Comparison of ENCODE assay signal across 8 cellular contexts in the genomic region with DNA sequence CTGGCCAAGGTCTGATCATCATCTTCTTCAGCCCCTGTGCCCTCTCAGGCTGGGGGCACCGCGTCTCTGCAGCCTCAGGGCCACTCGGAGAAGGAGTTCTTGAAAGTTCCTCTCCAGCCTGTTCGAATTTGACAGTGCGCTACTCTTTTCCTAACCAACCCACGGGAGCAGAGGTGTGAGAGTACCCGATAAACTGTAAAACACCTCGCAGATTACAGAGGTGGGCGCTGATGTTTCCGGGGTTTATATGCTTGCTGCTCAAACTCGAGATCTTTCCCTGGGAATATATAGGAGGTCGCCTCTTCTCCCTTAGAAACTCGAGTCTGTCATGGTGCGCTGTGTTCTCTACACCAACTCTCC. TPM values are rescaled to one million over a fixed set of nuclear protein-coding genes. Genes with fewer than 3 reads are reported as not detected.
A peak's percentile ranks its signal among the peaks of the same experiment; 100 is the strongest.
DNase-seq lines count a peak whose midpoint lies in the region; ATAC-seq and TF ChIP-seq lines count a peak whose summit lies in the region.

No MANE protein-coding gene starts in this region.

- H3K9me3 Mint-ChIP-seq in activated naive CD8-positive, alpha-beta T cell (ENCODE audit: low read depth) = no peaks in the 10 kb centered on the region

- peaks cover 13% of the 10 kb centered on the region for H4K20me1 ChIP-seq in smooth muscle cell (ENCODE audit: low read depth)

- DNase-seq in iPS DF 6.9 (ENCODE audit: low read depth, low spot score) = no peak
- DNase-seq in smooth muscle cell (lab: John Stamatoyannopoulos, UW; ENCODE audit: unreplicated experiment) = no peak
- no peak for DNase-seq in NCI-H345 treated with DMSO at 0.1 percent for 48 hours (lab: John Stamatoyannopoulos, UW; ENCODE audit: unreplicated experiment)
- no peak for DNase-seq in NCI-H1694 (lab: John Stamatoyannopoulos, UW)
- DNase-seq in dermis blood vessel endothelial cell = no peak

- no peaks in the 10 kb centered on the region for H3K4me1 ChIP-seq in iPS DF 6.9 (ENCODE audit: control insufficient read depth, insufficient read depth, low read length)
- peaks cover 11% of the 10 kb centered on the region for H3K4me1 ChIP-seq in smooth muscle cell (ENCODE audit: low read depth)

- no peaks in the 10 kb centered on the region for H3K36me3 ChIP-seq in iPS DF 6.9 (ENCODE audit: control insufficient read depth, insufficient read depth, low read length)
- H3K36me3 ChIP-seq in smooth muscle cell (ENCODE audit: low read depth) = peaks cover 17% of the 10 kb centered on the region

- ATAC-seq in GM18502 (IDR thresholded peaks at IDR 0.05; ENCODE audit: poor library complexity, unreplicated experiment) (peak; percentile 17), HG02884 (IDR thresholded peaks at IDR 0.05; ENCODE audit: unreplicated experiment) (peak; percentile 19)

- peak overlapping the region; percentile 98 for H2AFZ ChIP-seq in smooth muscle cell (ENCODE audit: low read depth)

- H3K36me3 Mint-ChIP-seq in activated naive CD8-positive, alpha-beta T cell = peaks cover 9% of the 10 kb centered on the region

- peaks cover 19% of the 10 kb centered on the region for H3K79me2 ChIP-seq in smooth muscle cell (ENCODE audit: low read depth)

- TF ChIP-seq CTCF in smooth muscle cell (IDR thresholded peaks at IDR 0.05; ENCODE audit: borderline replicate concordance, insufficient read depth, poor library complexity, severe bottlenecking) = no peak

- no peaks in the 10 kb centered on the region for H3K27me3 ChIP-seq in iPS DF 6.9 (ENCODE audit: control insufficient read depth, insufficient read depth, low read length)
- no peaks in the 10 kb centered on the region for H3K27me3 ChIP-seq in smooth muscle cell (ENCODE audit: low read depth)

- no peaks in the 10 kb centered on the region for H3K27me3 Mint-ChIP-seq in activated naive CD8-positive, alpha-beta T cell

- H3K4me2 ChIP-seq in smooth muscle cell = peak overlapping the region; percentile 86

- H3K4me1 Mint-ChIP-seq in activated naive CD8-positive, alpha-beta T cell (ENCODE audit: low read depth) = peaks cover 24% of the 10 kb centered on the region

- H3K9me3 ChIP-seq in iPS DF 6.9 (ENCODE audit: control insufficient read depth, insufficient read depth, low read length) = no peaks in the 10 kb centered on the region
- H3K9me3 ChIP-seq in smooth muscle cell (replicated peaks; ENCODE audit: low read depth) = no peaks in the 10 kb centered on the region

- WGBS in iPS DF 6.9 (ENCODE audit: insufficient coverage, insufficient read length) = no CpG with 5 or more reads among the region's 14 CpGs
- WGBS in smooth muscle cell (ENCODE audit: low lambda C conversion rate) = 3% methylated on average over 14 of the region's 14 CpGs

- H3F3A ChIP-seq in smooth muscle cell (ENCODE audit: low read depth) = peaks cover 11% of the 10 kb centered on the region

- H3K9ac ChIP-seq in smooth muscle cell (ENCODE audit: low read depth) = peak overlapping the region; percentile 72

- no peak overlapping the region for H3K27ac ChIP-seq in iPS DF 6.9 (ENCODE audit: low read length)
- peak overlapping the region; percentile 94 for H3K27ac ChIP-seq in smooth muscle cell (ENCODE audit: low read depth)

- H3K4me3 Mint-ChIP-seq in activated naive CD8-positive, alpha-beta T cell = peak overlapping the region; percentile 96

- peak overlapping the region; percentile 92 for H3K27ac Mint-ChIP-seq in activated naive CD8-positive, alpha-beta T cell

- H3K4me3 ChIP-seq in iPS DF 6.9 (ENCODE audit: low read length) (peak overlapping the region; percentile 87; the same call in 1 of the 2 replicates), smooth muscle cell (peak overlapping the region; percentile 74)

RNA-seq across cellular contexts. Expression of gene CTR9, which starts 0.5 kb away (rescaled TPM):
- total RNA-seq in smooth muscle cell (27.5 and 29.3 TPM in 2 replicates), dermis blood vessel endothelial cell (35.4 and 48.3 TPM in 2 replicates)
- 25.1 and 28.4 TPM in 2 replicates for polyA plus RNA-seq in smooth muscle cell

RNA-seq across cellular contexts. Expression of gene EIF4G2, which starts 57.2 kb away (rescaled TPM):
- total RNA-seq in smooth muscle cell (1,014 and 1,033 TPM in 2 replicates), dermis blood vessel endothelial cell (646 and 1,063 TPM in 2 replicates)
- polyA plus RNA-seq in smooth muscle cell = 658 and 666 TPM in 2 replicates

RNA-seq across cellular contexts. Expression of gene IRAG1, which starts 58.0 kb away (rescaled TPM):
- total RNA-seq in smooth muscle cell (4.1 and 4.4 TPM in 2 replicates), dermis blood vessel endothelial cell (0.51 and 0.79 TPM in 2 replicates)
- 2.5 and 2.9 TPM in 2 replicates for polyA plus RNA-seq in smooth muscle cell
